8 cellular contexts compared by ENCODE assay signal in genomic region chr18:2961828-2962227, GRCh38. TPM values are rescaled to one million over a fixed set of nuclear protein-coding genes. Genes with fewer than 3 reads are reported as not detected.
DNase-seq lines count a peak whose midpoint lies in the region; ATAC-seq lines count a peak whose summit lies in the region.

No MANE protein-coding gene starts in this region.

- peaks cover 6% of the 10 kb centered on the region for H3K4me1 ChIP-seq in stomach smooth muscle (ENCODE audit: control insufficient read depth, insufficient read depth, low read length)

- H3K27me3 ChIP-seq in stomach smooth muscle (ENCODE audit: control insufficient read depth in 1 of 2, insufficient read depth in 2 of 2, low read length in 2 of 2) = no peaks in the 10 kb centered on the region

- no peaks in the 10 kb centered on the region for H3K36me3 ChIP-seq in stomach smooth muscle (ENCODE audit: control insufficient read depth in 2 of 2, insufficient read depth in 2 of 2, low read length in 2 of 2)

- intact Hi-C loops in posterior vena cava (cut with DNase I) = no loop called here

- no peaks in the 10 kb centered on the region for H3K9me3 ChIP-seq in stomach smooth muscle (ENCODE audit: control insufficient read depth in 2 of 2, low read length in 2 of 2)

- peaks cover 85% of the 10 kb centered on the region for H3K4me1 Mint-ChIP-seq in activated CD4-positive, alpha-beta memory T cell treated with anti-CD3 and anti-CD28 coated beads, Interleukin-2, amount 10 ng/mL, durations not matched to agents 7 days and 5 days
- peaks cover 90 to 98% of the 10 kb centered on the region in 2 donors for H3K4me1 Mint-ChIP-seq in immature natural killer cell

- DNase-seq in NCI-H510A treated with DMSO at 0.1 percent for 48 hours (lab: John Stamatoyannopoulos, UW) (peak; percentile 15), NCI-H510A (lab: John Stamatoyannopoulos, UW) (no peak), immature natural killer cell (peak in 1 of 3 donors; percentile 32), posterior vena cava (ENCODE audit: low spot score) (no peak)
- no peak for DNase-seq in activated CD4-positive, alpha-beta memory T cell treated with anti-CD3 and anti-CD28 coated beads, Interleukin-2, amount 10 ng/mL, durations not matched to agents 7 days and 5 days

- POLR2A ChIA-PET in activated CD4-positive, alpha-beta memory T cell treated with anti-CD3 and anti-CD28 coated beads, Interleukin-2, amount 10 ng/mL, durations not matched to agents 7 days and 5 days (lab: Charles Lee) = interaction anchor here (0.6 to 16.2 kb wide), 13 partner anchors 9 to 642 kb away, joined by 3 to 255 read pairs (median 6); partner anchors contain the start of gene MYL12A

- H3K27me3 Mint-ChIP-seq in activated CD4-positive, alpha-beta memory T cell treated with anti-CD3 and anti-CD28 coated beads, Interleukin-2, amount 10 ng/mL, durations not matched to agents 7 days and 5 days = no peaks in the 10 kb centered on the region
- H3K27me3 Mint-ChIP-seq in immature natural killer cell (ENCODE audit: low read depth in 3 of 3) = peaks cover 9 to 29% (median 18%) of the 10 kb centered on the region in 3 donors

- CTCF ChIA-PET in activated CD4-positive, alpha-beta memory T cell treated with anti-CD3 and anti-CD28 coated beads, Interleukin-2, amount 10 ng/mL, durations not matched to agents 7 days and 5 days (lab: Charles Lee) = interaction anchor here (2.3 to 7.9 kb wide), 7 partner anchors 10 to 285 kb away, joined by 12 to 70 read pairs (median 28); partner anchors contain the start of gene MYL12A

- H3K4me3 ChIP-seq in stomach smooth muscle (ENCODE audit: low read length in 2 of 2) = no peak overlapping the region

- peak overlapping the region; percentile 73 for H3K4me3 Mint-ChIP-seq in activated CD4-positive, alpha-beta memory T cell treated with anti-CD3 and anti-CD28 coated beads, Interleukin-2, amount 10 ng/mL, durations not matched to agents 7 days and 5 days
- peak overlapping the region; percentile 84 to 88 (median 86) for H3K4me3 Mint-ChIP-seq in immature natural killer cell

- no peaks in the 10 kb centered on the region for H3K9me3 Mint-ChIP-seq in activated CD4-positive, alpha-beta memory T cell treated with anti-CD3 and anti-CD28 coated beads, Interleukin-2, amount 10 ng/mL, durations not matched to agents 7 days and 5 days
- no peaks in the 10 kb centered on the region for H3K9me3 Mint-ChIP-seq in immature natural killer cell

- H3K36me3 Mint-ChIP-seq in activated CD4-positive, alpha-beta memory T cell treated with anti-CD3 and anti-CD28 coated beads, Interleukin-2, amount 10 ng/mL, durations not matched to agents 7 days and 5 days (ENCODE audit: low read depth) = peaks cover 26% of the 10 kb centered on the region
- peaks cover 4 to 9% (median 8%) of the 10 kb centered on the region in 3 donors for H3K36me3 Mint-ChIP-seq in immature natural killer cell

- H3K27ac ChIP-seq in stomach smooth muscle (ENCODE audit: low read length) = peak overlapping the region; percentile 19

- ATAC-seq in HG02642 (IDR thresholded peaks at IDR 0.05; ENCODE audit: poor library complexity, unreplicated experiment) = no peak
- no peak for ATAC-seq in HG03460 (IDR thresholded peaks at IDR 0.05; ENCODE audit: unreplicated experiment)

- peak overlapping the region; percentile 99 for H3K27ac Mint-ChIP-seq in activated CD4-positive, alpha-beta memory T cell treated with anti-CD3 and anti-CD28 coated beads, Interleukin-2, amount 10 ng/mL, durations not matched to agents 7 days and 5 days
- H3K27ac Mint-ChIP-seq in immature natural killer cell = peak overlapping the region; percentile 97 to 99 (median 98)

- H3K9ac ChIP-seq in stomach smooth muscle (ENCODE audit: low read length in 2 of 2) = no peak overlapping the region

RNA-seq across cellular contexts. Expression of gene LPIN2, which starts 51.1 kb away (rescaled TPM):
- total RNA-seq in activated CD4-positive, alpha-beta memory T cell treated with anti-CD3 and anti-CD28 coated beads, Interleukin-2, amount 10 ng/mL, durations not matched to agents 7 days and 5 days = 10 to 100 TPM; 78.4 to 79.6 TPM
- 10 to 100 TPM; 17.3 to 80.1 (median 31.0) TPM for polyA plus RNA-seq in immature natural killer cell
- total RNA-seq in posterior vena cava = 10 to 100 TPM; 23.8 to 27.3 TPM
